ENCODE assay signal across 26 cellular contexts in the genomic region with DNA sequence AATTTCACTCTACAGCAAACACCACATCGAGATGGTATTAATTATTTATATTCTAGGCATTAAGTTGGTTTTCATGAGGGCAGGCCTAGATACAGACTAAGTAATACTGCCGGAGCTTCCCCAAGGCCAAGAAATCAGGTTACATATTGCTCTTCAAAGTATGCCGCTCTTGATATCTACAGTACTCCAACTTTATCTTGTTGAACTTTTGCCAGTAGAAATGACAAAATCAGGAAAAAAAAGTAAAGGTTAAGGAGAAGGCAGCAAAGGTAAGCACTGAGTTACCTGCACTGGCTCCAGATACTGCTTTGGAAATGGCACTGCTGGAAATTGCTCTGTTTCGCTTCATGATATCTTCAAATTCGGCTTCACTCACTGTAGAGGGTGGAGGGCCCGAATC.
"Had no signal": no experiment of that assay in that cellular context is flagged by ENCODE, and none has a peak within 500 bp of the region (broad histone marks: within the 10 kb centered on the region; RNA-seq: fewer than 3 reads in every experiment).

No MANE protein-coding gene starts in this region.

- H3K4me1 Mint-ChIP-seq: endodermal cell, mesothelial cell of epicardium had no signal

- FAIRE-seq: bronchial epithelial cell, islet of Langerhans had no signal

- ATAC-seq: gastroesophageal sphincter; left ventricle myocardium superior; naive thymus-derived CD8-positive, alpha-beta T cell; psoas muscle had no signal

- H3K27me3 ChIP-seq: gastroesophageal sphincter, ovary, right atrium auricular region, spleen, tibial artery had no signal

- H3K4me1 ChIP-seq: tibial artery had no signal

- H3K27ac Mint-ChIP-seq: endodermal cell, mesothelial cell of epicardium had no signal

- H3K9me3 Mint-ChIP-seq: activated naive CD4-positive, alpha-beta T cell treated with anti-CD3 and anti-CD28 coated beads, Interleukin-2, amount 50 U/mL, for 24 hours; endodermal cell; mesothelial cell of epicardium; naive thymus-derived CD8-positive, alpha-beta T cell; stimulated activated naive CD8-positive, alpha-beta T cell treated with anti-CD3 and anti-CD28 coated beads, Interleukin-15, Interleukin-2, amounts not matched to agents 100 ng/mL and 50 ng/mL, for 24 hours had no signal

- H3K27me3 Mint-ChIP-seq: activated naive CD4-positive, alpha-beta T cell treated with anti-CD3 and anti-CD28 coated beads, Interleukin-2, amount 50 U/mL, for 24 hours; naive thymus-derived CD8-positive, alpha-beta T cell; stimulated activated naive CD8-positive, alpha-beta T cell treated with anti-CD3 and anti-CD28 coated beads, Interleukin-15, Interleukin-2, amounts not matched to agents 100 ng/mL and 50 ng/mL, for 24 hours had no signal

- H3K27ac ChIP-seq: coronary artery, gastroesophageal sphincter, ovary, psoas muscle, right atrium auricular region, SK-N-MC, tibial artery had no signal

- H3K9me3 ChIP-seq: gastroesophageal sphincter, ovary, psoas muscle, right atrium auricular region, spleen, tibial artery had no signal

- H3K36me3 ChIP-seq: ovary had no signal

- H3K4me3 ChIP-seq: coronary artery, gastroesophageal sphincter, ovary, psoas muscle, right atrium auricular region, SK-N-MC, spleen, tibial artery had no signal

- DNase-seq: activated CD4-positive, alpha-beta T cell treated with anti-CD3 and anti-CD28 coated beads for 1 hour; activated CD4-positive, alpha-beta T cell treated with anti-CD3 and anti-CD28 coated beads, Interleukin-2, amount 50 U/mL, for 1 hour; activated T-cell treated with anti-CD3 and anti-CD28 coated beads for 4 hours; amniotic stem cell; cerebellar nuclear complex; endodermal cell; head of caudate nucleus; left ventricle myocardium superior; mammary epithelial cell; naive thymus-derived CD8-positive, alpha-beta T cell; ovary; psoas muscle; spleen; stimulated activated CD4-positive, alpha-beta T cell treated with anti-CD3 and anti-CD28 coated beads, Interleukin-4, amount 100 ng/mL, for 1 hour; SW 1271; T-helper 9 cell; tibial artery had no signal

- H3K4me3 Mint-ChIP-seq: activated naive CD4-positive, alpha-beta T cell treated with anti-CD3 and anti-CD28 coated beads, Interleukin-2, amount 50 U/mL, for 24 hours; endodermal cell; mesothelial cell of epicardium; naive thymus-derived CD8-positive, alpha-beta T cell; stimulated activated naive CD8-positive, alpha-beta T cell treated with anti-CD3 and anti-CD28 coated beads, Interleukin-15, Interleukin-2, amounts not matched to agents 100 ng/mL and 50 ng/mL, for 24 hours had no signal
